In the genomic region with DNA sequence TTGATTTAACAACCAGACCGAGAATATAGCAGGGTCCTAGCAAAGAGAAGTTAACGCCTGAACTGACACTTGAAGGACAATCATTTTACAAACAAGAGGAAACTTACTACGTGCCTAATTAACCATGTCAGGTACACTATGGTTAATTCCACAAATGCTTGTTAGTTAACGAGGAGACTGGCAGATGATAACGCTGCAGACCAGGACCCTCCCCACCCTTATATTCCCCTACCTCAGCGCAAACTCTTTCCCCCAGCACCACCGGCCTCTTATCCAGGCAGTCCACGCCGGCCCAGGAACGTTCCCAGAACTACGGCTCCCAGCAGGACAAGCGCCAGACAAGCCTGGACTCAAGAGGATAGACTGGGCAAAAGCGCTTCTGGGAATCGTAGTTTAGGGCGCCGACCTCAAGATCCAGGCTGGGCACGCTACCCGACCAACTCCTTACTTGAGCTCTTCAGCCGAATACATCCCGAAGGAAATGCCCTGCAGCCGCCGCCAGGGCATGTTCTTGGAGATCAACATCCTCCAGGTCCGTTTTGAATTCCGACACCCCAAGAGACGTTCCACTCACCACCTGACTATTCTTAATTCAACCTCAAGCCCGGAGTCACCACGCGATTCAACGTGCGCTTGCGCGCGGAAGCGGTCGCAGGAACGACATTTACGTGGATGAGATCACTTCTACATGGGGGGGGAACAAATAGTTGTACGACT, we compare ENCODE assay signal across 1 cellular context.
TF ChIP-seq lines count a peak whose summit lies in the region.

Gene POLR1A, minus strand, starts transcription at position 635 of the 717 bp plus-strand sequence. Its CDS starts 110 bp downstream, at position 525.

TF ChIP-seq in WTC11, 78 proteins besides CTCF, POLR2A, EP300 and RAD21 (continued from another document):
- no peak for TF ChIP-seq SMAD4 (CRISPR knock-in tag; IDR thresholded peaks at IDR 0.05)
- peak; percentile 5; the same call in 1 of the 2 replicates for TF ChIP-seq SP1 (CRISPR knock-in tag; conservative IDR thresholded peaks at IDR 0.05)
- TF ChIP-seq, protein P1, sequence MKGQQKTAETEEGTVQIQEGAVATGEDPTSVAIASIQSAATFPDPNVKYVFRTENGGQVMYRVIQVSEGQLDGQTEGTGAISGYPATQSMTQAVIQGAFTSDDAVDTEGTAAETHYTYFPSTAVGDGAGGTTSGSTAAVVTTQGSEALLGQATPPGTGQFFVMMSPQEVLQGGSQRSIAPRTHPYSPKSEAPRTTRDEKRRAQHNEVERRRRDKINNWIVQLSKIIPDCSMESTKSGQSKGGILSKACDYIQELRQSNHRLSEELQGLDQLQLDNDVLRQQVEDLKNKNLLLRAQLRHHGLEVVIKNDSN (CRISPR knock-in tag; IDR thresholded peaks at IDR 0.05): 0 out of 2 replicates have a peak, but pooled peaks have one; percentile 30
- TF ChIP-seq, protein P2, sequence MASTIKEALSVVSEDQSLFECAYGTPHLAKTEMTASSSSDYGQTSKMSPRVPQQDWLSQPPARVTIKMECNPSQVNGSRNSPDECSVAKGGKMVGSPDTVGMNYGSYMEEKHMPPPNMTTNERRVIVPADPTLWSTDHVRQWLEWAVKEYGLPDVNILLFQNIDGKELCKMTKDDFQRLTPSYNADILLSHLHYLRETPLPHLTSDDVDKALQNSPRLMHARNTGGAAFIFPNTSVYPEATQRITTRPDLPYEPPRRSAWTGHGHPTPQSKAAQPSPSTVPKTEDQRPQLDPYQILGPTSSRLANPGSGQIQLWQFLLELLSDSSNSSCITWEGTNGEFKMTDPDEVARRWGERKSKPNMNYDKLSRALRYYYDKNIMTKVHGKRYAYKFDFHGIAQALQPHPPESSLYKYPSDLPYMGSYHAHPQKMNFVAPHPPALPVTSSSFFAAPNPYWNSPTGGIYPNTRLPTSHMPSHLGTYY (CRISPR knock-in tag; IDR thresholded peaks at IDR 0.05): no peak
- no peak for TF ChIP-seq IRF1 (CRISPR knock-in tag; IDR thresholded peaks at IDR 0.05)
- TF ChIP-seq, protein P3, sequence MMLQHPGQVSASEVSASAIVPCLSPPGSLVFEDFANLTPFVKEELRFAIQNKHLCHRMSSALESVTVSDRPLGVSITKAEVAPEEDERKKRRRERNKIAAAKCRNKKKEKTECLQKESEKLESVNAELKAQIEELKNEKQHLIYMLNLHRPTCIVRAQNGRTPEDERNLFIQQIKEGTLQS (CRISPR knock-in tag; conservative IDR thresholded peaks at IDR 0.05): no peak
- no peak for TF ChIP-seq SOX15 (CRISPR knock-in tag; IDR thresholded peaks at IDR 0.05)
- no peak for TF ChIP-seq HMGXB4 (CRISPR knock-in tag; IDR thresholded peaks at IDR 0.05)
